Comparison of ENCODE assay signal across 21 cellular contexts in the genomic region with DNA sequence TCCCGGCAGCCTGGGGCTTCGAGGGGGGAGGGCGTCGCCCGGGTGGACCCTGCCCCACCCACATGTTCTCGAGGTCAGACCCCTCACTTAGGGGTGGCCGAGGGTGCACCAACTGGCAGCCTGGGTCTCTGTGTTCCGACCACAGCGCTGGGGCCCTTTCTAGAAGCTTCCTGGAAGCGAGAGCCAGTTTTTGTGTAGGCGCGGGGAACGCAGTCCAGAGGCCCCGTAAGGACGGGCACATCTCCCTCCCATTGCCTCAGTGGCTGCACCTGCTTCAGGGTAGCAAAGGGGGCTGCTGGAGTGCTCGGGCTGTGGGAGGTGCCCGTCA.
"Had no signal": no experiment of that assay in that cellular context is flagged by ENCODE, and none has a peak within 500 bp of the region (broad histone marks: within the 10 kb centered on the region; RNA-seq: fewer than 3 reads in every experiment).

No MANE protein-coding gene starts in this region.

- H3K36me3 Mint-ChIP-seq: IgD-negative memory B cell had no signal

- H3K4me3 ChIP-seq: K562, SJCRH30 had no signal

- DNase-seq: Kasumi-1, MM.1S, NCI-H1092 treated with DMSO at 0.1 percent for 48 hours, NCI-H1436, NCI-H187, NCI-H2029, NCI-H2081 treated with DMSO at 0.1 percent for 48 hours, NCI-H2171, NCI-H446, NCI-H510A, NCI-H524 treated with DMSO at 0.1 percent for 48 hours, NCI-H69, NCI-H774, SHP77 treated with DMSO at 0.1 percent for 48 hours had no signal

- H3K27me3 ChIP-seq: SJCRH30 had no signal

- ATAC-seq: Panc1 had no signal

- H3K27ac ChIP-seq: HL-60, KMS-11, RWPE1, SJCRH30 had no signal

- H3K36me3 ChIP-seq: SJCRH30 had no signal

- H3K4me3 Mint-ChIP-seq: IgD-negative memory B cell had no signal

- H3K9me3 ChIP-seq: SJCRH30 had no signal
